ENCODE assay signal across 17 cellular contexts in genomic region chr5:144453753-144454152, GRCh38.
DNase-seq lines count a peak whose midpoint lies in the region; ATAC-seq and TF ChIP-seq lines count a peak whose summit lies in the region.
"Had no signal": no experiment of that assay in that cellular context is flagged by ENCODE, and none has a peak within 500 bp of the region (broad histone marks: within the 10 kb centered on the region; RNA-seq: fewer than 3 reads in every experiment).

No MANE protein-coding gene starts in this region.

- TF ChIP-seq CTCF in hepatocyte (IDR thresholded peaks at IDR 0.05; ENCODE audit: poor library complexity) (no peak), spleen (IDR thresholded peaks at IDR 0.05 in 8 of 11, conservative IDR thresholded peaks at IDR 0.05 in 3 of 11) (no peak)

- H3K9me3 ChIP-seq in hepatocyte (ENCODE audit: low read depth) (no peaks in the 10 kb centered on the region), spleen (no peaks in the 10 kb centered on the region)
- H3K9me3 ChIP-seq: Peyer's patch had no signal

- no peaks in the 10 kb centered on the region for H3K79me2 ChIP-seq in hepatocyte

- no peak overlapping the region for H3K27ac Mint-ChIP-seq in activated T-cell treated with anti-CD3 and anti-CD28 coated beads, Interleukin-2, amount 50 U/mL, for 24 hours
- H3K27ac Mint-ChIP-seq: B cell had no signal

- WGBS in hepatocyte (ENCODE audit: low lambda C conversion rate, missing lambda C conversion rate): 29% methylated on average over 4 of the region's 4 CpGs
- 75 to 88% (median 81%) methylated on average over 4 of the region's 4 CpGs for WGBS in spleen, 5 donors

- no peak overlapping the region for H2AFZ ChIP-seq in hepatocyte

- no peaks in the 10 kb centered on the region for H3K36me3 Mint-ChIP-seq in activated T-cell treated with anti-CD3 and anti-CD28 coated beads, Interleukin-2, amount 50 U/mL, for 24 hours (ENCODE audit: low read depth)

- H3K4me2 ChIP-seq in hepatocyte: no peak overlapping the region

- no peak for ATAC-seq in HG03097 (IDR thresholded peaks at IDR 0.05; ENCODE audit: low FRiP score, unreplicated experiment)

- no peak overlapping the region for H3K4me3 Mint-ChIP-seq in activated T-cell treated with anti-CD3 and anti-CD28 coated beads, Interleukin-2, amount 50 U/mL, for 24 hours
- H3K4me3 Mint-ChIP-seq: B cell had no signal

- H3K4me3 ChIP-seq in hepatocyte: no peak overlapping the region
- no peak overlapping the region for H3K4me3 ChIP-seq in spleen
- H3K4me3 ChIP-seq: Peyer's patch had no signal

- H3K27me3 Mint-ChIP-seq in activated T-cell treated with anti-CD3 and anti-CD28 coated beads, Interleukin-2, amount 50 U/mL, for 24 hours: no peaks in the 10 kb centered on the region
- H3K27me3 Mint-ChIP-seq: B cell had no signal

- no peaks in the 10 kb centered on the region for H4K20me1 ChIP-seq in hepatocyte (ENCODE audit: insufficient read depth, poor library complexity, severe bottlenecking)

- H3K4me1 Mint-ChIP-seq in activated T-cell treated with anti-CD3 and anti-CD28 coated beads, Interleukin-2, amount 50 U/mL, for 24 hours (ENCODE audit: low read depth): no peaks in the 10 kb centered on the region
- H3K4me1 Mint-ChIP-seq: B cell had no signal

- H3K27me3 ChIP-seq in hepatocyte: no peaks in the 10 kb centered on the region
- H3K27me3 ChIP-seq in spleen (replicated peaks in 1 of 7): no peaks in the 10 kb centered on the region
- H3K27me3 ChIP-seq: Peyer's patch had no signal

- DNase-seq in DMS53 (lab: John Stamatoyannopoulos, UW) (peak; percentile 21), DMS53 treated with DMSO at 0.1 percent for 48 hours (lab: John Stamatoyannopoulos, UW; ENCODE audit: unreplicated experiment) (no peak), EL (peak; percentile 18), NCI-H82 (lab: John Stamatoyannopoulos, UW) (peak; percentile 79), hepatocyte (ENCODE audit: low spot score) (peak; percentile 6), spleen (no peak)
- DNase-seq in activated T-cell treated with anti-CD3 and anti-CD28 coated beads, Interleukin-2, amount 50 U/mL, for 24 hours: no peak
- DNase-seq: 8988T, COR-L47, KG1, NCI-H1105 treated with DMSO at 0.1 percent for 48 hours, NCI-H187, NCI-H446, Peyer's patch, SW 1271 had no signal

- no peaks in the 10 kb centered on the region for H3K9me2 ChIP-seq in hepatocyte (replicated peaks; ENCODE audit: insufficient read depth)

- H3K4me1 ChIP-seq in hepatocyte (ENCODE audit: insufficient read depth): no peaks in the 10 kb centered on the region
- no peaks in the 10 kb centered on the region for H3K4me1 ChIP-seq in spleen
- H3K4me1 ChIP-seq: Peyer's patch had no signal

- H3K36me3 ChIP-seq in hepatocyte (replicated peaks; ENCODE audit: insufficient read depth, low read depth): no peaks in the 10 kb centered on the region
- no peaks in the 10 kb centered on the region for H3K36me3 ChIP-seq in spleen
- H3K36me3 ChIP-seq: Peyer's patch had no signal

- H3K27ac ChIP-seq in hepatocyte: no peak overlapping the region
- no peak overlapping the region for H3K27ac ChIP-seq in spleen
- H3K27ac ChIP-seq: Peyer's patch had no signal

- intact Hi-C loops in spleen (cut with DNase I; ENCODE audit: low total_unique reads): no loop called here

- peaks cover 3% of the 10 kb centered on the region for H3K9me3 Mint-ChIP-seq in activated T-cell treated with anti-CD3 and anti-CD28 coated beads, Interleukin-2, amount 50 U/mL, for 24 hours

- TF ChIP-seq POLR2A in spleen (IDR thresholded peaks at IDR 0.05): no peak

Comparison
In these comparisons a context has a peak if more than half of its experiments do, and no peak if none do; other contexts are left out.
1. DNase-seq: peak in DMS53 (single experiment), EL (single experiment), NCI-H82 (single experiment) and hepatocyte (single experiment); none in DMS53 treated with DMSO at 0.1 percent for 48 hours (single experiment), activated T-cell treated with anti-CD3 and anti-CD28 coated beads, Interleukin-2, amount 50 U/mL, for 24 hours (single experiment) and spleen (single experiment).